Comparison of ENCODE assay signal across 18 cellular contexts in genomic region chr1:90358448-90358847, GRCh38.
"Had no signal": no experiment of that assay in that cellular context is flagged by ENCODE, and none has a peak within 500 bp of the region (broad histone marks: within the 10 kb centered on the region; RNA-seq: fewer than 3 reads in every experiment).

No MANE protein-coding gene starts in this region.

- H3K4me3 Mint-ChIP-seq: activated CD4-positive, alpha-beta memory T cell treated with anti-CD3 and anti-CD28 coated beads, Interleukin-2, amount 10 ng/mL, durations not matched to agents 7 days and 5 days; activated T-cell treated with anti-CD3 and anti-CD28 coated beads, Interleukin-2, amount 50 U/mL, for 24 hours had no signal

- H3K9me3 Mint-ChIP-seq: activated CD4-positive, alpha-beta memory T cell treated with anti-CD3 and anti-CD28 coated beads, Interleukin-2, amount 10 ng/mL, durations not matched to agents 7 days and 5 days; activated T-cell treated with anti-CD3 and anti-CD28 coated beads, Interleukin-2, amount 50 U/mL, for 24 hours had no signal

- ATAC-seq: activated naive CD4-positive, alpha-beta T cell treated with anti-CD3 and anti-CD28 coated beads, Interleukin-2, amount 50 U/mL, for 72 hours; heart left ventricle; left cardiac atrium; lower lobe of right lung; right cardiac atrium had no signal

- DNase-seq: activated CD4-positive, alpha-beta memory T cell treated with anti-CD3 and anti-CD28 coated beads, Interleukin-2, amount 10 ng/mL, durations not matched to agents 7 days and 5 days; activated CD4-positive, alpha-beta T cell treated with anti-CD3 and anti-CD28 coated beads for 1 hour; activated effector memory CD4-positive, alpha-beta T cell treated with Interleukin-2 at 50 U/mL for 16 hours; activated T-cell treated with anti-CD3 and anti-CD28 coated beads, Interleukin-2, amount 50 U/mL, for 24 hours; heart left ventricle; left cardiac atrium; lower lobe of right lung; right cardiac atrium; stimulated activated CD4-positive, alpha-beta T cell treated with anti-CD3 and anti-CD28 coated beads, Interleukin-4, amount 100 ng/mL, for 4 hours; stimulated activated CD8-positive, alpha-beta memory T cell treated with anti-CD3 and anti-CD28 coated beads, Interleukin-4, amount 100 ng/mL, for 48 hours; stimulated activated naive CD4-positive, alpha-beta T cell treated with Interleukin-2 at 50 U/mL for 16 hours; substantia nigra; T1000; transverse colon had no signal

- H3K4me1 Mint-ChIP-seq: activated CD4-positive, alpha-beta memory T cell treated with anti-CD3 and anti-CD28 coated beads, Interleukin-2, amount 10 ng/mL, durations not matched to agents 7 days and 5 days had no signal

- H3K36me3 Mint-ChIP-seq: activated naive CD4-positive, alpha-beta T cell treated with anti-CD3 and anti-CD28 coated beads, Interleukin-2, amount 50 U/mL, for 72 hours had no signal

- H3K27me3 Mint-ChIP-seq: activated CD4-positive, alpha-beta memory T cell treated with anti-CD3 and anti-CD28 coated beads, Interleukin-2, amount 10 ng/mL, durations not matched to agents 7 days and 5 days had no signal

- H3K4me3 ChIP-seq: cardiac muscle cell, heart left ventricle, lower lobe of right lung, skin epidermis, transverse colon had no signal

- H3K27ac Mint-ChIP-seq: activated CD4-positive, alpha-beta memory T cell treated with anti-CD3 and anti-CD28 coated beads, Interleukin-2, amount 10 ng/mL, durations not matched to agents 7 days and 5 days; activated naive CD4-positive, alpha-beta T cell treated with anti-CD3 and anti-CD28 coated beads, Interleukin-2, amount 50 U/mL, for 72 hours; activated T-cell treated with anti-CD3 and anti-CD28 coated beads, Interleukin-2, amount 50 U/mL, for 24 hours; progenitor cell of endocrine pancreas had no signal
